ENCODE assay signal across 21 cellular contexts in the genomic region with DNA sequence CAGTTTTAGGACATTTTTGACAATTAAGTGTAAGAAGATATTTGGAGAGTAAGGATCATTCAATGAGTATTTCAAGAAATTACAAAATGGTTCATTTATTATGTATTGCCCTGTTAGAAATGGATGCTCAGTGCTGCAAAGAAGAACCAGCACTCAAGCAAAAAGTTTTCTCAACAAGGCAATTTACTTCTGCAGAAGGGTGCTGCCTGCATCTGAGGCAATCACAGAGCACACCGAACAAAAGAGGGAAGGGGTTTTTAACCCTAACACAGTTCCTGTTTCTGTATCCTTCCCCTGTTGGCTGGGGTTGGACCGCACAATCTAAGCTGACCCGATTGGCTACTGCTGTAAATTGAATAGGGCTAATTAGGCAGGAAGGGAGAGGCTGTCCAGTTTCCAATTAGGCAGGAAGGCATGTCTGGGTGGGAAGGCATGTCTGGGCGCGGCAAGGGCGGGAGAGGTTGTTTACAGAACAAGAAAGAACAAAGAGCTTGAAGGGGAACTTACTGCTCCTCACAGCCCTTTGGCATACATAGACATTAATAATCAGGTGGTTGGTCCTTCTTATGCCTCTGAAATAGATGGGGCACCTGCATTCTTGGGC.
"Had no signal": no experiment of that assay in that cellular context is flagged by ENCODE, and none has a peak within 500 bp of the region (broad histone marks: within the 10 kb centered on the region; RNA-seq: fewer than 3 reads in every experiment).

No MANE protein-coding gene starts in this region.

- H3K4me3 Mint-ChIP-seq: activated CD8-positive, alpha-beta T cell treated with anti-CD3 and anti-CD28 coated beads, Interleukin-2, amount 10 ng/mL, durations not matched to agents 7 days and 5 days; activated T-helper 17 cell treated with anti-CD3 and anti-CD28 coated beads, Interleukin-2, amount 50 U/mL, for 72 hours; brain; dendritic cell treated with granulocyte-macrophage colony-stimulating factor and Interleukin-4, amounts not matched to agents 40 ng/mL and 50 ng/mL, for 4 days; immature natural killer cell; mesothelial cell of epicardium; naive thymus-derived CD8-positive, alpha-beta T cell; stimulated activated naive CD8-positive, alpha-beta T cell treated with anti-CD3 and anti-CD28 coated beads, Interleukin-15, Interleukin-2, amounts not matched to agents 100 ng/mL and 50 ng/mL, for 24 hours had no signal

- H3K36me3 Mint-ChIP-seq: brain, mesothelial cell of epicardium had no signal

- ATAC-seq: activated CD8-positive, alpha-beta T cell treated with anti-CD3 and anti-CD28 coated beads, Interleukin-2, amount 10 ng/mL, durations not matched to agents 7 days and 5 days; activated naive CD4-positive, alpha-beta T cell treated with anti-CD3 and anti-CD28 coated beads, Interleukin-2, amount 50 U/mL, for 72 hours; activated T-helper 17 cell treated with anti-CD3 and anti-CD28 coated beads, Interleukin-2, amount 50 U/mL, for 72 hours; naive thymus-derived CD8-positive, alpha-beta T cell had no signal

- H3K9me3 Mint-ChIP-seq: activated T-helper 17 cell treated with anti-CD3 and anti-CD28 coated beads, Interleukin-2, amount 50 U/mL, for 72 hours had no signal

- H3K27me3 Mint-ChIP-seq: dendritic cell treated with granulocyte-macrophage colony-stimulating factor and Interleukin-4, amounts not matched to agents 40 ng/mL and 50 ng/mL, for 4 days had no signal

- DNase-seq: activated CD4-positive, alpha-beta T cell treated with anti-CD3 and anti-CD28 coated beads for 1 hour; activated CD4-positive, alpha-beta T cell treated with anti-CD3 and anti-CD28 coated beads, Interleukin-2, amount 50 U/mL, for 1 hour; activated CD8-positive, alpha-beta T cell treated with anti-CD3 and anti-CD28 coated beads, Interleukin-2, amount 10 ng/mL, durations not matched to agents 7 days and 5 days; aorta; caudate nucleus; effector CD4-positive, alpha-beta T cell; erythroblast; foreskin melanocyte; immature natural killer cell; left ventricle myocardium inferior; naive thymus-derived CD8-positive, alpha-beta T cell; stimulated activated CD4-positive, alpha-beta T cell treated with anti-CD3 and anti-CD28 coated beads, Interleukin-4, amount 100 ng/mL, for 4 hours; substantia nigra; tibial artery; WERI-Rb-1 had no signal

- H3K4me1 Mint-ChIP-seq: activated T-helper 17 cell treated with anti-CD3 and anti-CD28 coated beads, Interleukin-2, amount 50 U/mL, for 72 hours; brain; immature natural killer cell; mesothelial cell of epicardium; naive thymus-derived CD8-positive, alpha-beta T cell had no signal

- H3K27ac Mint-ChIP-seq: activated CD8-positive, alpha-beta T cell treated with anti-CD3 and anti-CD28 coated beads, Interleukin-2, amount 10 ng/mL, durations not matched to agents 7 days and 5 days; activated naive CD4-positive, alpha-beta T cell treated with anti-CD3 and anti-CD28 coated beads, Interleukin-2, amount 50 U/mL, for 72 hours; activated T-helper 17 cell treated with anti-CD3 and anti-CD28 coated beads, Interleukin-2, amount 50 U/mL, for 72 hours; brain; dendritic cell treated with granulocyte-macrophage colony-stimulating factor and Interleukin-4, amounts not matched to agents 40 ng/mL and 50 ng/mL, for 4 days; immature natural killer cell; mesothelial cell of epicardium; naive thymus-derived CD8-positive, alpha-beta T cell; stimulated activated naive CD8-positive, alpha-beta T cell treated with anti-CD3 and anti-CD28 coated beads, Interleukin-15, Interleukin-2, amounts not matched to agents 100 ng/mL and 50 ng/mL, for 24 hours had no signal
